ENCODE assay signal across 31 cellular contexts in the genomic region with DNA sequence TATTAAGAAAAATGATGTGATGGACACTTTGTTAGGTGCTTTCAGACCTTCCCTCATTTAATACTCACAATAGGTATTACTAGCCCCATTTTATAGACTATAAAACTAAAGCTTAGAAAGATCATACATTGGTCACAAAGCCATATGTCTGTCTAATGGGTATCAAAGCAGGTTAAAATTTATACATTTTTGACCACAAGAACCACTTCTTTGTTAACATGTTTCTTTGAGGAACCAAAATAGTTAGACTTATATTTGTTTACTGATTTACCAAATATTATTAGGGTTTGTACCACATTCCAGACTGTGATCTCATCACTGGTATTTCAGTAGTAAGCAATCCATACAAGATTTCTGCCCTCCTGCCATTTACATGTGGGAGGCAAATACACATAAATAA.
DNase-seq lines count a peak whose midpoint lies in the region; ATAC-seq and FAIRE-seq lines count a peak whose summit lies in the region.
"Had no signal": no experiment of that assay in that cellular context is flagged by ENCODE, and none has a peak within 500 bp of the region (broad histone marks: within the 10 kb centered on the region; RNA-seq: fewer than 3 reads in every experiment).

No MANE protein-coding gene starts in this region.

- FAIRE-seq in urothelium cell line (lab: Jason Lieb, UNC): no peak
- FAIRE-seq: GM12891, H54 had no signal

- no peaks in the 10 kb centered on the region for H3K36me3 ChIP-seq in CD4-positive, alpha-beta memory T cell (ENCODE audit: insufficient read depth, low read length)
- H3K36me3 ChIP-seq: BLaER1, tibial nerve had no signal

- H3K4me1 Mint-ChIP-seq in CD4-positive, alpha-beta memory T cell: no peaks in the 10 kb centered on the region
- H3K4me1 Mint-ChIP-seq in activated T-helper 2 cell treated with anti-CD3 and anti-CD28 coated beads, Interferon-gamma antibody, Interleukin-2, Interleukin-4, amounts not matched to agents 10 μg/mL and 5 μg/mL and 100 μg/mL, durations not matched to agents 14 hours and 24 hours and 36 hours (ENCODE audit: low read depth): no peaks in the 10 kb centered on the region
- H3K4me1 Mint-ChIP-seq: activated CD4-positive, alpha-beta memory T cell treated with anti-CD3 and anti-CD28 coated beads, Interleukin-2, amount 10 ng/mL, durations not matched to agents 7 days and 5 days; activated naive CD4-positive, alpha-beta T cell treated with anti-CD3 and anti-CD28 coated beads, Interleukin-2, amount 10 ng/mL, durations not matched to agents 7 days and 5 days; central memory CD8-positive, alpha-beta T cell; endodermal cell; nephron progenitor cell had no signal

- no peak overlapping the region for H3K27ac ChIP-seq in CD4-positive, alpha-beta memory T cell (ENCODE audit: low read depth, low read length)
- H3K27ac ChIP-seq: BLaER1, body of pancreas, tibial nerve had no signal

- no peaks in the 10 kb centered on the region for H3K27me3 Mint-ChIP-seq in CD4-positive, alpha-beta memory T cell
- no peaks in the 10 kb centered on the region for H3K27me3 Mint-ChIP-seq in activated T-helper 2 cell treated with anti-CD3 and anti-CD28 coated beads, Interferon-gamma antibody, Interleukin-2, Interleukin-4, amounts not matched to agents 10 μg/mL and 5 μg/mL and 100 μg/mL, durations not matched to agents 14 hours and 24 hours and 36 hours (ENCODE audit: low read depth)
- H3K27me3 Mint-ChIP-seq: activated CD4-positive, alpha-beta memory T cell treated with anti-CD3 and anti-CD28 coated beads, Interleukin-2, amount 10 ng/mL, durations not matched to agents 7 days and 5 days; activated naive CD4-positive, alpha-beta T cell treated with anti-CD3 and anti-CD28 coated beads, Interleukin-2, amount 10 ng/mL, durations not matched to agents 7 days and 5 days; central memory CD8-positive, alpha-beta T cell; dendritic cell treated with granulocyte-macrophage colony-stimulating factor and Interleukin-4, amounts not matched to agents 40 ng/mL and 50 ng/mL, for 4 days had no signal

- ATAC-seq in GM18909 (IDR thresholded peaks at IDR 0.05; ENCODE audit: poor library complexity, unreplicated experiment) (peak; percentile 87), GM21423 (IDR thresholded peaks at IDR 0.05; ENCODE audit: unreplicated experiment) (peak; percentile 88), HG03139 (IDR thresholded peaks at IDR 0.05; ENCODE audit: unreplicated experiment) (peak; percentile 86)
- ATAC-seq: body of pancreas, left colon, Panc1 had no signal

- no peaks in the 10 kb centered on the region for H3K36me3 Mint-ChIP-seq in CD4-positive, alpha-beta memory T cell
- no peaks in the 10 kb centered on the region for H3K36me3 Mint-ChIP-seq in activated T-helper 2 cell treated with anti-CD3 and anti-CD28 coated beads, Interferon-gamma antibody, Interleukin-2, Interleukin-4, amounts not matched to agents 10 μg/mL and 5 μg/mL and 100 μg/mL, durations not matched to agents 14 hours and 24 hours and 36 hours (ENCODE audit: low read depth)
- H3K36me3 Mint-ChIP-seq: activated naive CD4-positive, alpha-beta T cell treated with anti-CD3 and anti-CD28 coated beads, Interleukin-2, amount 10 ng/mL, durations not matched to agents 7 days and 5 days had no signal

- no peaks in the 10 kb centered on the region for H3K27me3 ChIP-seq in CD4-positive, alpha-beta memory T cell (ENCODE audit: insufficient read depth, low read length)
- H3K27me3 ChIP-seq: BLaER1, body of pancreas, tibial nerve had no signal

- H3K9me3 Mint-ChIP-seq in CD4-positive, alpha-beta memory T cell: peaks cover 0 to 7% (median 4%) of the 10 kb centered on the region in 8 donors
- no peaks in the 10 kb centered on the region for H3K9me3 Mint-ChIP-seq in activated T-helper 2 cell treated with anti-CD3 and anti-CD28 coated beads, Interferon-gamma antibody, Interleukin-2, Interleukin-4, amounts not matched to agents 10 μg/mL and 5 μg/mL and 100 μg/mL, durations not matched to agents 14 hours and 24 hours and 36 hours
- H3K9me3 Mint-ChIP-seq: activated CD4-positive, alpha-beta memory T cell treated with anti-CD3 and anti-CD28 coated beads, Interleukin-2, amount 10 ng/mL, durations not matched to agents 7 days and 5 days; activated naive CD4-positive, alpha-beta T cell treated with anti-CD3 and anti-CD28 coated beads, Interleukin-2, amount 10 ng/mL, durations not matched to agents 7 days and 5 days; endodermal cell; nephron progenitor cell had no signal

- H3K4me1 ChIP-seq in CD4-positive, alpha-beta memory T cell (ENCODE audit: insufficient read depth, low read length): no peaks in the 10 kb centered on the region
- H3K4me1 ChIP-seq: BLaER1, body of pancreas, tibial nerve had no signal

- no peaks in the 10 kb centered on the region for H3K9me3 ChIP-seq in CD4-positive, alpha-beta memory T cell (ENCODE audit: control insufficient read depth in 1 of 2, low read length in 2 of 2)
- H3K9me3 ChIP-seq: BLaER1, body of pancreas, tibial nerve had no signal

- H3K27ac Mint-ChIP-seq in CD4-positive, alpha-beta memory T cell: no peak overlapping the region
- H3K27ac Mint-ChIP-seq in activated T-helper 2 cell treated with anti-CD3 and anti-CD28 coated beads, Interferon-gamma antibody, Interleukin-2, Interleukin-4, amounts not matched to agents 10 μg/mL and 5 μg/mL and 100 μg/mL, durations not matched to agents 14 hours and 24 hours and 36 hours: no peak overlapping the region
- H3K27ac Mint-ChIP-seq: activated CD4-positive, alpha-beta memory T cell treated with anti-CD3 and anti-CD28 coated beads, Interleukin-2, amount 10 ng/mL, durations not matched to agents 7 days and 5 days; activated naive CD4-positive, alpha-beta T cell treated with anti-CD3 and anti-CD28 coated beads, Interleukin-2, amount 10 ng/mL, durations not matched to agents 7 days and 5 days; dendritic cell treated with granulocyte-macrophage colony-stimulating factor and Interleukin-4, amounts not matched to agents 40 ng/mL and 50 ng/mL, for 4 days; endodermal cell; nephron progenitor cell had no signal

- CTCF ChIA-PET in CD4-positive, alpha-beta memory T cell (lab: Charles Lee; ENCODE audit: partially characterized antibody): no interaction called here

- POLR2A ChIA-PET in CD4-positive, alpha-beta memory T cell (lab: Charles Lee; ENCODE audit: partially characterized antibody): no interaction called here

- no peak overlapping the region for H3K4me3 ChIP-seq in CD4-positive, alpha-beta memory T cell (ENCODE audit: low read length in 2 of 2)
- H3K4me3 ChIP-seq: BLaER1, body of pancreas, tibial nerve had no signal

- H3K4me3 Mint-ChIP-seq in CD4-positive, alpha-beta memory T cell: no peak overlapping the region
- no peak overlapping the region for H3K4me3 Mint-ChIP-seq in activated T-helper 2 cell treated with anti-CD3 and anti-CD28 coated beads, Interferon-gamma antibody, Interleukin-2, Interleukin-4, amounts not matched to agents 10 μg/mL and 5 μg/mL and 100 μg/mL, durations not matched to agents 14 hours and 24 hours and 36 hours (ENCODE audit: low read depth)
- H3K4me3 Mint-ChIP-seq: activated CD4-positive, alpha-beta memory T cell treated with anti-CD3 and anti-CD28 coated beads, Interleukin-2, amount 10 ng/mL, durations not matched to agents 7 days and 5 days; activated naive CD4-positive, alpha-beta T cell treated with anti-CD3 and anti-CD28 coated beads, Interleukin-2, amount 10 ng/mL, durations not matched to agents 7 days and 5 days; central memory CD8-positive, alpha-beta T cell; dendritic cell treated with granulocyte-macrophage colony-stimulating factor and Interleukin-4, amounts not matched to agents 40 ng/mL and 50 ng/mL, for 4 days; endodermal cell; nephron progenitor cell had no signal

- intact Hi-C loops in CD4-positive, alpha-beta memory T cell (cut with micrococcal nuclease): no loop called here
- intact Hi-C loops in activated T-helper 2 cell treated with anti-CD3 and anti-CD28 coated beads, Interferon-gamma antibody, Interleukin-2, Interleukin-4, amounts not matched to agents 10 μg/mL and 5 μg/mL and 100 μg/mL, durations not matched to agents 14 hours and 24 hours and 36 hours (cut with micrococcal nuclease): no loop called here

- DNase-seq in urothelium cell line (ENCODE audit: low spot score) (no peak), NCI-H2029 (lab: John Stamatoyannopoulos, UW) (no peak)
- DNase-seq in CD4-positive, alpha-beta memory T cell: no peak
- DNase-seq in activated T-helper 2 cell treated with anti-CD3 and anti-CD28 coated beads, Interferon-gamma antibody, Interleukin-2, Interleukin-4, amounts not matched to agents 10 μg/mL and 5 μg/mL and 100 μg/mL, durations not matched to agents 14 hours and 24 hours and 36 hours (ENCODE audit: low spot score): no peak
- DNase-seq: activated CD4-positive, alpha-beta memory T cell treated with anti-CD3 and anti-CD28 coated beads, Interleukin-2, amount 10 ng/mL, durations not matched to agents 7 days and 5 days; activated CD4-positive, CD25-positive, alpha-beta regulatory T cell treated with anti-CD3 and anti-CD28 coated beads, Interleukin-2, amount 50 U/mL, for 72 hours; activated CD8-positive, alpha-beta memory T cell treated with anti-CD3 and anti-CD28 coated beads, Interleukin-2, amount 50 U/mL, for 4 hours; activated naive CD4-positive, alpha-beta T cell treated with anti-CD3 and anti-CD28 coated beads, Interleukin-2, amount 10 ng/mL, durations not matched to agents 7 days and 5 days; body of pancreas; endodermal cell; IMR-90; left colon; NCI-H146; NCI-H2107; NCI-H446; NCI-H748 treated with DMSO at 0.1 percent for 48 hours; nephron progenitor cell; Right ventricle myocardium superior; stimulated activated CD4-positive, alpha-beta T cell treated with anti-CD3 and anti-CD28 coated beads, Interleukin-15, amount 100 ng/mL, for 24 hours; stimulated activated CD4-positive, alpha-beta T cell treated with anti-CD3 and anti-CD28 coated beads, Interleukin-4, amount 100 ng/mL, for 4 hours; T-helper 2 cell had no signal
